1 cellular context compared by ENCODE assay signal in the genomic region with DNA sequence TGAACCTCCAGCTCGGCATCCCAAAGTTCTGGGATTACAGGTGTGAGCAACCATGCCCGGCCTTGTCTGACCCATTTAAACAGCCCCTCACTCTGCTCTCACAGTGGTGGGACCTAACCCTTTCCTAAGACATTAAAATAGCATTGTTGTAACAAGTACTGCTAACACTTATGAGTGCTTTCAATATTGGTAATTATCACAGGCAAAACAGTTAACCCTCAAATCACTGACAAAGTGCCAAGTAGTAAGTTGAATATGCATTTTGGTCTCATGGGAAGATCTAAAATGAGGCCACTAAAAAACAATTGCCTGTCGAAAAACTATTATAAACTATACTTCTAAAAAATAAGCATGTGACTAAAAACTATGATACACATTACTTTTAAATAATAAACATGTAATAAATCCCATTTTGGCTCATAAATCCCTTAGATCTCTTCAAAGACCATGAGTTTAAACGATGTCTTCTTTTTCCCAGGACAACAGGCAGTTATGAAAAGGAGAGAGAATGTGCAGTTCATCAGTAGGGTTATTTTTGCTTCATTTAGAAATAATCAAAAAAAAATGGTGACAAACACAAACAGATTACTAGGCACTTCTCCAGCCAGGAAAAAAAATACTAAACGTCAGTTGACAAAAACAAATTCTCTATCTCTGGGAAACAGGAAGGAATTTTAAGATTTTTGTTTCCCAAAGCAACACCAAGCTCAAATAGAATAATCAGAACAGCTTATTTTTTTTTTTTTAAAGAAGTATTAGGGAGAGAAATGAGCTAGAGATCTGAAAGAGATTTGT.
A peak's percentile ranks its signal among the peaks of the same experiment; 100 is the strongest.
TF ChIP-seq lines count a peak whose summit lies in the region.

No MANE protein-coding gene starts in this region.

TF ChIP-seq in GM12878, 131 proteins besides CTCF, POLR2A, EP300 and RAD21 (continued from another document and continues in another):
- TF ChIP-seq, protein P1, sequence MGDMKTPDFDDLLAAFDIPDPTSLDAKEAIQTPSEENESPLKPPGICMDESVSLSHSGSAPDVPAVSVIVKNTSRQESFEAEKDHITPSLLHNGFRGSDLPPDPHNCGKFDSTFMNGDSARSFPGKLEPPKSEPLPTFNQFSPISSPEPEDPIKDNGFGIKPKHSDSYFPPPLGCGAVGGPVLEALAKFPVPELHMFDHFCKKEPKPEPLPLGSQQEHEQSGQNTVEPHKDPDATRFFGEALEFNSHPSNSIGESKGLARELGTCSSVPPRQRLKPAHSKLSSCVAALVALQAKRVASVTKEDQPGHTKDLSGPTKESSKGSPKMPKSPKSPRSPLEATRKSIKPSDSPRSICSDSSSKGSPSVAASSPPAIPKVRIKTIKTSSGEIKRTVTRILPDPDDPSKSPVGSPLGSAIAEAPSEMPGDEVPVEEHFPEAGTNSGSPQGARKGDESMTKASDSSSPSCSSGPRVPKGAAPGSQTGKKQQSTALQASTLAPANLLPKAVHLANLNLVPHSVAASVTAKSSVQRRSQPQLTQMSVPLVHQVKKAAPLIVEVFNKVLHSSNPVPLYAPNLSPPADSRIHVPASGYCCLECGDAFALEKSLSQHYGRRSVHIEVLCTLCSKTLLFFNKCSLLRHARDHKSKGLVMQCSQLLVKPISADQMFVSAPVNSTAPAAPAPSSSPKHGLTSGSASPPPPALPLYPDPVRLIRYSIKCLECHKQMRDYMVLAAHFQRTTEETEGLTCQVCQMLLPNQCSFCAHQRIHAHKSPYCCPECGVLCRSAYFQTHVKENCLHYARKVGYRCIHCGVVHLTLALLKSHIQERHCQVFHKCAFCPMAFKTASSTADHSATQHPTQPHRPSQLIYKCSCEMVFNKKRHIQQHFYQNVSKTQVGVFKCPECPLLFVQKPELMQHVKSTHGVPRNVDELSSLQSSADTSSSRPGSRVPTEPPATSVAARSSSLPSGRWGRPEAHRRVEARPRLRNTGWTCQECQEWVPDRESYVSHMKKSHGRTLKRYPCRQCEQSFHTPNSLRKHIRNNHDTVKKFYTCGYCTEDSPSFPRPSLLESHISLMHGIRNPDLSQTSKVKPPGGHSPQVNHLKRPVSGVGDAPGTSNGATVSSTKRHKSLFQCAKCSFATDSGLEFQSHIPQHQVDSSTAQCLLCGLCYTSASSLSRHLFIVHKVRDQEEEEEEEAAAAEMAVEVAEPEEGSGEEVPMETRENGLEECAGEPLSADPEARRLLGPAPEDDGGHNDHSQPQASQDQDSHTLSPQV (IDR thresholded peaks at IDR 0.05), result 0 out of 2 replicates have a peak, but pooled peaks have one; percentile 44
- TF ChIP-seq HCFC1 (IDR thresholded peaks at IDR 0.05; ENCODE audit: low read length) (no peak), DPF2 (IDR thresholded peaks at IDR 0.05) (peak; percentile 42; the same call in 1 of the 2 replicates), NFIC (IDR thresholded peaks at IDR 0.05; ENCODE audit: low read depth, low read length) (no peak), CREM (IDR thresholded peaks at IDR 0.05; ENCODE audit: low read depth) (no peak), ESRRA (IDR thresholded peaks at IDR 0.05; ENCODE audit: low read length) (no peak), JUND (IDR thresholded peaks at IDR 0.05; ENCODE audit: low read depth, low read length) (no peak), ZNF217 (IDR thresholded peaks at IDR 0.05) (no peak), EZH2 (IDR thresholded peaks at IDR 0.05; ENCODE audit: borderline replicate concordance, control insufficient read depth, low read depth, low read length) (no peak), TCF3 (IDR thresholded peaks at IDR 0.05; ENCODE audit: borderline replicate concordance, insufficient read depth, low read depth, low read length) (no peak), ZNF207 (IDR thresholded peaks at IDR 0.05; ENCODE audit: borderline replicate concordance) (no peak), E2F8 (IDR thresholded peaks at IDR 0.05; ENCODE audit: low read depth, partially characterized antibody) (no peak), PAX8 (IDR thresholded peaks at IDR 0.05) (no peak), BHLHE40 (IDR thresholded peaks at IDR 0.05; ENCODE audit: borderline replicate concordance in 1 of 2, low read depth in 2 of 2, low read length in 1 of 2) (no peak; a peak in 1 of 4 replicates), BRCA1 (IDR thresholded peaks at IDR 0.05; ENCODE audit: low read depth, low read length) (no peak), ZSCAN29 (IDR thresholded peaks at IDR 0.05) (no peak), POLR2AphosphoS2 (IDR thresholded peaks at IDR 0.05; ENCODE audit: low read depth, low read length) (no peak), BMI1 (IDR thresholded peaks at IDR 0.05; ENCODE audit: borderline replicate concordance) (0 out of 2 replicates have a peak, but pooled peaks have one; percentile 37), BCL3 (IDR thresholded peaks at IDR 0.05; ENCODE audit: borderline replicate concordance, insufficient read depth, low read depth, low read length, poor library complexity, severe bottlenecking) (no peak), JUNB (IDR thresholded peaks at IDR 0.05) (peak; percentile 49), RBBP5 (conservative IDR thresholded peaks at IDR 0.05) (no peak), PKNOX1 (IDR thresholded peaks at IDR 0.05) (no peak), FOXK2 (IDR thresholded peaks at IDR 0.05) (no peak), MAX (IDR thresholded peaks at IDR 0.05; ENCODE audit: low read depth, low read length) (no peak), CHD1 (IDR thresholded peaks at IDR 0.05; ENCODE audit: low read depth, low read length) (no peak), HDGF (IDR thresholded peaks at IDR 0.05) (no peak), PAX5 (IDR thresholded peaks at IDR 0.05; ENCODE audit: borderline replicate concordance, low read depth, low read length) (no peak), ZZZ3 (IDR thresholded peaks at IDR 0.05; ENCODE audit: control insufficient read depth, insufficient read length, low read depth) (no peak), NR2C1 (IDR thresholded peaks at IDR 0.05) (no peak), SUPT20H (IDR thresholded peaks at IDR 0.05; ENCODE audit: borderline replicate concordance, control insufficient read depth, low read depth, low read length) (no peak), PML (IDR thresholded peaks at IDR 0.05; ENCODE audit: low read length) (no peak), EGR1 (IDR thresholded peaks at IDR 0.05; ENCODE audit: borderline replicate concordance in 1 of 2, low read depth in 2 of 2, low read length in 2 of 2) (no peak)
- TF ChIP-seq, protein P2, sequence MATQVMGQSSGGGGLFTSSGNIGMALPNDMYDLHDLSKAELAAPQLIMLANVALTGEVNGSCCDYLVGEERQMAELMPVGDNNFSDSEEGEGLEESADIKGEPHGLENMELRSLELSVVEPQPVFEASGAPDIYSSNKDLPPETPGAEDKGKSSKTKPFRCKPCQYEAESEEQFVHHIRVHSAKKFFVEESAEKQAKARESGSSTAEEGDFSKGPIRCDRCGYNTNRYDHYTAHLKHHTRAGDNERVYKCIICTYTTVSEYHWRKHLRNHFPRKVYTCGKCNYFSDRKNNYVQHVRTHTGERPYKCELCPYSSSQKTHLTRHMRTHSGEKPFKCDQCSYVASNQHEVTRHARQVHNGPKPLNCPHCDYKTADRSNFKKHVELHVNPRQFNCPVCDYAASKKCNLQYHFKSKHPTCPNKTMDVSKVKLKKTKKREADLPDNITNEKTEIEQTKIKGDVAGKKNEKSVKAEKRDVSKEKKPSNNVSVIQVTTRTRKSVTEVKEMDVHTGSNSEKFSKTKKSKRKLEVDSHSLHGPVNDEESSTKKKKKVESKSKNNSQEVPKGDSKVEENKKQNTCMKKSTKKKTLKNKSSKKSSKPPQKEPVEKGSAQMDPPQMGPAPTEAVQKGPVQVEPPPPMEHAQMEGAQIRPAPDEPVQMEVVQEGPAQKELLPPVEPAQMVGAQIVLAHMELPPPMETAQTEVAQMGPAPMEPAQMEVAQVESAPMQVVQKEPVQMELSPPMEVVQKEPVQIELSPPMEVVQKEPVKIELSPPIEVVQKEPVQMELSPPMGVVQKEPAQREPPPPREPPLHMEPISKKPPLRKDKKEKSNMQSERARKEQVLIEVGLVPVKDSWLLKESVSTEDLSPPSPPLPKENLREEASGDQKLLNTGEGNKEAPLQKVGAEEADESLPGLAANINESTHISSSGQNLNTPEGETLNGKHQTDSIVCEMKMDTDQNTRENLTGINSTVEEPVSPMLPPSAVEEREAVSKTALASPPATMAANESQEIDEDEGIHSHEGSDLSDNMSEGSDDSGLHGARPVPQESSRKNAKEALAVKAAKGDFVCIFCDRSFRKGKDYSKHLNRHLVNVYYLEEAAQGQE (IDR thresholded peaks at IDR 0.05; ENCODE audit: low read depth, low read length), result no peak
- TF ChIP-seq, protein P3, sequence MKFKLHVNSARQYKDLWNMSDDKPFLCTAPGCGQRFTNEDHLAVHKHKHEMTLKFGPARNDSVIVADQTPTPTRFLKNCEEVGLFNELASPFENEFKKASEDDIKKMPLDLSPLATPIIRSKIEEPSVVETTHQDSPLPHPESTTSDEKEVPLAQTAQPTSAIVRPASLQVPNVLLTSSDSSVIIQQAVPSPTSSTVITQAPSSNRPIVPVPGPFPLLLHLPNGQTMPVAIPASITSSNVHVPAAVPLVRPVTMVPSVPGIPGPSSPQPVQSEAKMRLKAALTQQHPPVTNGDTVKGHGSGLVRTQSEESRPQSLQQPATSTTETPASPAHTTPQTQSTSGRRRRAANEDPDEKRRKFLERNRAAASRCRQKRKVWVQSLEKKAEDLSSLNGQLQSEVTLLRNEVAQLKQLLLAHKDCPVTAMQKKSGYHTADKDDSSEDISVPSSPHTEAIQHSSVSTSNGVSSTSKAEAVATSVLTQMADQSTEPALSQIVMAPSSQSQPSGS (IDR thresholded peaks at IDR 0.05; ENCODE audit: low read length), result peak; percentile 31; the same call in 1 of the 2 replicates
- TF ChIP-seq, protein P4, sequence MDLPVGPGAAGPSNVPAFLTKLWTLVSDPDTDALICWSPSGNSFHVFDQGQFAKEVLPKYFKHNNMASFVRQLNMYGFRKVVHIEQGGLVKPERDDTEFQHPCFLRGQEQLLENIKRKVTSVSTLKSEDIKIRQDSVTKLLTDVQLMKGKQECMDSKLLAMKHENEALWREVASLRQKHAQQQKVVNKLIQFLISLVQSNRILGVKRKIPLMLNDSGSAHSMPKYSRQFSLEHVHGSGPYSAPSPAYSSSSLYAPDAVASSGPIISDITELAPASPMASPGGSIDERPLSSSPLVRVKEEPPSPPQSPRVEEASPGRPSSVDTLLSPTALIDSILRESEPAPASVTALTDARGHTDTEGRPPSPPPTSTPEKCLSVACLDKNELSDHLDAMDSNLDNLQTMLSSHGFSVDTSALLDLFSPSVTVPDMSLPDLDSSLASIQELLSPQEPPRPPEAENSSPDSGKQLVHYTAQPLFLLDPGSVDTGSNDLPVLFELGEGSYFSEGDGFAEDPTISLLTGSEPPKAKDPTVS (IDR thresholded peaks at IDR 0.05; ENCODE audit: low read depth, low read length), result no peak
- TF ChIP-seq, protein P5, sequence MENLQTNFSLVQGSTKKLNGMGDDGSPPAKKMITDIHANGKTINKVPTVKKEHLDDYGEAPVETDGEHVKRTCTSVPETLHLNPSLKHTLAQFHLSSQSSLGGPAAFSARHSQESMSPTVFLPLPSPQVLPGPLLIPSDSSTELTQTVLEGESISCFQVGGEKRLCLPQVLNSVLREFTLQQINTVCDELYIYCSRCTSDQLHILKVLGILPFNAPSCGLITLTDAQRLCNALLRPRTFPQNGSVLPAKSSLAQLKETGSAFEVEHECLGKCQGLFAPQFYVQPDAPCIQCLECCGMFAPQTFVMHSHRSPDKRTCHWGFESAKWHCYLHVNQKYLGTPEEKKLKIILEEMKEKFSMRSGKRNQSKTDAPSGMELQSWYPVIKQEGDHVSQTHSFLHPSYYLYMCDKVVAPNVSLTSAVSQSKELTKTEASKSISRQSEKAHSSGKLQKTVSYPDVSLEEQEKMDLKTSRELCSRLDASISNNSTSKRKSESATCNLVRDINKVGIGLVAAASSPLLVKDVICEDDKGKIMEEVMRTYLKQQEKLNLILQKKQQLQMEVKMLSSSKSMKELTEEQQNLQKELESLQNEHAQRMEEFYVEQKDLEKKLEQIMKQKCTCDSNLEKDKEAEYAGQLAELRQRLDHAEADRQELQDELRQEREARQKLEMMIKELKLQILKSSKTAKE (IDR thresholded peaks at IDR 0.05; ENCODE audit: low read depth, poor library complexity, severe bottlenecking), result peak; percentile 57
